In genomic region chr18:13216092-13216582, GRCh38 we compare ENCODE assay signal across 8 cellular contexts. TPM values are rescaled to one million over a fixed set of nuclear protein-coding genes. Genes with fewer than 3 reads are reported as not detected.
DNase-seq lines count a peak whose midpoint lies in the region; ATAC-seq and TF ChIP-seq lines count a peak whose summit lies in the region.

No MANE protein-coding gene starts in this region.

- intact Hi-C loops in right cardiac atrium (cut with DNase I), result loop anchor here (2.0 to 10.0 kb wide), 9 partner anchors 161 to 586 kb away; no protein-coding TSS in a partner anchor

- no peaks in the 10 kb centered on the region for H3K36me3 Mint-ChIP-seq in T-helper 1 cell treated with Interleukin-12 subunit alpha and Interleukin-12 subunit beta and Interleukin-4 antibody, amounts not matched to agents 30 μg/mL and 1 μg/mL, for 36 hours (ENCODE audit: low read depth)

- TF ChIP-seq POLR2A in NB4 (IDR thresholded peaks at IDR 0.05; ENCODE audit: extremely low read depth, insufficient read length), result no peak

- H3K27me3 Mint-ChIP-seq in T-helper 1 cell treated with Interleukin-12 subunit alpha and Interleukin-12 subunit beta and Interleukin-4 antibody, amounts not matched to agents 30 μg/mL and 1 μg/mL, for 36 hours (ENCODE audit: low read depth), result peaks cover 55% of the 10 kb centered on the region

- H3K4me1 ChIP-seq in right cardiac atrium (ENCODE audit: control insufficient read depth, insufficient read depth, low read length), result peaks cover 13% of the 10 kb centered on the region

- H3K27ac ChIP-seq in right cardiac atrium (ENCODE audit: low read length), result no peak overlapping the region

- WGBS in right cardiac atrium, result 18% methylated on average over 8 of the region's 8 CpGs

- H3K9me3 Mint-ChIP-seq in T-helper 1 cell treated with Interleukin-12 subunit alpha and Interleukin-12 subunit beta and Interleukin-4 antibody, amounts not matched to agents 30 μg/mL and 1 μg/mL, for 36 hours, result no peaks in the 10 kb centered on the region

- peak overlapping the region; percentile 90 for H3K4me3 Mint-ChIP-seq in T-helper 1 cell treated with Interleukin-12 subunit alpha and Interleukin-12 subunit beta and Interleukin-4 antibody, amounts not matched to agents 30 μg/mL and 1 μg/mL, for 36 hours

- H3K27me3 ChIP-seq in right cardiac atrium (ENCODE audit: control insufficient read depth, insufficient read depth), result no peaks in the 10 kb centered on the region

- H3K9me3 ChIP-seq in right cardiac atrium (ENCODE audit: control insufficient read depth, low read length), result no peaks in the 10 kb centered on the region

- H3K27ac Mint-ChIP-seq in T-helper 1 cell treated with Interleukin-12 subunit alpha and Interleukin-12 subunit beta and Interleukin-4 antibody, amounts not matched to agents 30 μg/mL and 1 μg/mL, for 36 hours, result peak overlapping the region; percentile 59

- H3K4me3 ChIP-seq in NB4 (ENCODE audit: low read depth, low read length) (no peak overlapping the region), astrocyte of the spinal cord (ENCODE audit: low read depth, low read length) (no peak overlapping the region), right cardiac atrium (ENCODE audit: low read length) (no peak overlapping the region), retinal pigment epithelial cell (ENCODE audit: low read length) (no peak overlapping the region)

- peak; percentile 72 for DNase-seq in DMS53 (lab: John Stamatoyannopoulos, UW)
- DNase-seq in DMS53 treated with DMSO at 0.1 percent for 48 hours (lab: John Stamatoyannopoulos, UW; ENCODE audit: unreplicated experiment), result no peak
- peak; percentile 85 for DNase-seq in NB4 (ENCODE audit: low read depth)
- peak; percentile 71 for DNase-seq in astrocyte of the spinal cord (ENCODE audit: low read depth, low spot score)
- DNase-seq in right cardiac atrium, result peak; percentile 74 to 89 (median 81)
- DNase-seq in retinal pigment epithelial cell (ENCODE audit: low read depth), result peak; percentile 57

- H3K4me1 Mint-ChIP-seq in T-helper 1 cell treated with Interleukin-12 subunit alpha and Interleukin-12 subunit beta and Interleukin-4 antibody, amounts not matched to agents 30 μg/mL and 1 μg/mL, for 36 hours (ENCODE audit: low read depth), result peaks cover 30% of the 10 kb centered on the region

- in situ Hi-C loops in astrocyte of the spinal cord (cut with HindIII; ENCODE audit: low sequenced_read_pairs), result no loop called here

- ATAC-seq in right cardiac atrium (peak; percentile 75 to 78), GM19452 (IDR thresholded peaks at IDR 0.05; ENCODE audit: unreplicated experiment) (no peak)

- TF ChIP-seq CTCF in NB4 (IDR thresholded peaks at IDR 0.05; ENCODE audit: low read depth, low read length) (peak; percentile 67), astrocyte of the spinal cord (IDR thresholded peaks at IDR 0.05; ENCODE audit: low read depth, low read length) (peak; percentile 78), retinal pigment epithelial cell (conservative IDR thresholded peaks at IDR 0.05; ENCODE audit: low read depth, low read length) (peak; percentile 83)

RNA-seq across cellular contexts. Expression of gene LDLRAD4, which starts 2.4 kb away (rescaled TPM):
- total RNA-seq in right cardiac atrium, result 100 to 1,000 TPM in 1 of 4 donors, 10 to 100 TPM in 3; 46.6 to 159 (median 70.0) TPM
- 25.7 TPM for polyA plus RNA-seq in right cardiac atrium
